ENCODE assay signal across 34 cellular contexts in genomic region chr6:107333491-107333890, GRCh38.
"Had no signal": no experiment of that assay in that cellular context is flagged by ENCODE, and none has a peak within 500 bp of the region (broad histone marks: within the 10 kb centered on the region; RNA-seq: fewer than 3 reads in every experiment).

No MANE protein-coding gene starts in this region.

- H3K27ac ChIP-seq: KMS-11 had no signal

- H3K9ac ChIP-seq: KMS-11 had no signal

- H3K9me3 ChIP-seq: MG63 had no signal

- H3K27me3 ChIP-seq: MG63 had no signal

- H3K4me2 ChIP-seq: KMS-11 had no signal

- DNase-seq: Karpas-422, Kasumi-1, KG1, MG63, MM.1S, MV-4-11, NCI-H1048, NCI-H1092, NCI-H1092 treated with DMSO at 0.1 percent for 48 hours, NCI-H1105, NCI-H1105 treated with DMSO at 0.1 percent for 48 hours, NCI-H1417, NCI-H1417 treated with DMSO at 0.1 percent for 48 hours, NCI-H1436, NCI-H1436 treated with DMSO at 0.1 percent for 48 hours, NCI-H146, NCI-H1694, NCI-H1694 treated with DMSO at 0.1 percent for 48 hours, NCI-H187, NCI-H187 treated with DMSO at 0.1 percent for 48 hours, NCI-H1930, NCI-H2029, NCI-H2029 treated with DMSO at 0.1 percent for 48 hours, NCI-H2081, NCI-H2081 treated with DMSO at 0.1 percent for 48 hours, NCI-H2107, NCI-H2171, NCI-H2171 treated with DMSO at 0.1 percent for 48 hours, NCI-H2227 treated with DMSO at 0.1 percent for 48 hours, NCI-H226, NCI-H345, NCI-H446, NCI-H446 treated with DMSO at 0.1 percent for 48 hours had no signal

- H3K36me3 ChIP-seq: MG63 had no signal

- H3K4me3 ChIP-seq: MG63 had no signal
